In the genomic region with DNA sequence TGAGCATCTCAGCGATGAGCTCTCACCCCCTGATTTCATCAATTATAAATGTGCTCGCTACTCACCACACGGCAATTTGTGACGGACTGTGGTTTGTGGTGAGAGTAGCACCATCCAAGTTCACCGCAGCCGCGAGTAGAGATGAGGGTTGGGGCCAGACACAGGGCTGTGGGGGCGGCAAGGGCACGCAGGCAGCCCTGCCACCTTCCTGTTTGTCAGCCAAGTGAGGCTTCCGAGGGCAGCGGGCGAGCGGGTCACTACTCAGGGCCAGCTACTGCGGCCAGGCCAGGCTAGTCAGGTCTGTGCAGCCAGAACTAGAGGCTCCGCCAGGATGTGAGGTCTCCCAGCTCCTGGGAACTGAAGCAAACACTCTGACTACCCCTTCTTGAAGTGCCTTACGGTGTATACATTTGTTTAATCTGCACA, we compare ENCODE assay signal across 9 cellular contexts. TPM values are rescaled to one million over a fixed set of nuclear protein-coding genes. Genes with fewer than 3 reads are reported as not detected.
DNase-seq lines count a peak whose midpoint lies in the region; ATAC-seq, FAIRE-seq and TF ChIP-seq lines count a peak whose summit lies in the region.
"Had no signal": no experiment of that assay in that cellular context is flagged by ENCODE, and none has a peak within 500 bp of the region (broad histone marks: within the 10 kb centered on the region; RNA-seq: fewer than 3 reads in every experiment).

No MANE protein-coding gene starts in this region.

- peaks cover 9% of the 10 kb centered on the region for H3K4me1 Mint-ChIP-seq in astrocyte (ENCODE audit: low read depth, unreplicated experiment)

- H3K27me3 ChIP-seq in astrocyte (ENCODE audit: insufficient read depth, low read length) = peaks cover 15% of the 10 kb centered on the region
- H3K27me3 ChIP-seq in A673 (replicated peaks; ENCODE audit: insufficient read depth, low read depth, low read length, poor library complexity) = no peaks in the 10 kb centered on the region
- peaks cover 0 to 12% (median 0%) of the 10 kb centered on the region in 4 donors for H3K27me3 ChIP-seq in esophagus muscularis mucosa
- no peaks in the 10 kb centered on the region for H3K27me3 ChIP-seq in right atrium auricular region

- H3K36me3 ChIP-seq in astrocyte (ENCODE audit: insufficient read depth, low read length) = no peaks in the 10 kb centered on the region
- H3K36me3 ChIP-seq in A673 (ENCODE audit: insufficient read depth, low read length, poor library complexity, severe bottlenecking) = no peaks in the 10 kb centered on the region
- no peaks in the 10 kb centered on the region for H3K36me3 ChIP-seq in esophagus muscularis mucosa
- H3K36me3 ChIP-seq in right atrium auricular region = no peaks in the 10 kb centered on the region

- H3K4me1 ChIP-seq in astrocyte (ENCODE audit: insufficient read depth, low read length) (peaks cover 18% of the 10 kb centered on the region), A673 (ENCODE audit: insufficient read depth, low read length, poor library complexity, severe bottlenecking) (no peaks in the 10 kb centered on the region), esophagus muscularis mucosa (peaks cover 5 to 7% (median 7%) of the 10 kb centered on the region in 4 donors), right atrium auricular region (peaks cover 0 to 8% of the 10 kb centered on the region in 2 donors)

- H3K27ac ChIP-seq in astrocyte (ENCODE audit: low read depth, low read length) (no peak overlapping the region), A673 (ENCODE audit: low read depth, low read length, poor library complexity, severe bottlenecking) (no peak overlapping the region), esophagus muscularis mucosa (replicated peaks in 1 of 4) (no peak overlapping the region), right atrium auricular region (no peak overlapping the region)

- no peak overlapping the region for H3K4me3 Mint-ChIP-seq in astrocyte (ENCODE audit: unreplicated experiment)

- ATAC-seq in GM18861 (IDR thresholded peaks at IDR 0.05; ENCODE audit: unreplicated experiment) = peak; percentile 60

- H3K9me3 ChIP-seq in astrocyte (ENCODE audit: insufficient read depth, low read depth, low read length) (peaks cover 6% of the 10 kb centered on the region), A673 (ENCODE audit: low read depth, low read length, poor library complexity, severe bottlenecking) (no peaks in the 10 kb centered on the region), esophagus muscularis mucosa (no peaks in the 10 kb centered on the region), right atrium auricular region (no peaks in the 10 kb centered on the region)

- H4K20me1 ChIP-seq in astrocyte (ENCODE audit: insufficient read depth, low read length) = no peaks in the 10 kb centered on the region

- DNase-seq in NB4 (ENCODE audit: low read depth) (peak; percentile 87), astrocyte (ENCODE audit: low read depth) (peak; percentile 93), A673 (ENCODE audit: low spot score) (no peak), esophagus muscularis mucosa (ENCODE audit: extremely low spot score) (no peak), frontal cortex (ENCODE audit: low spot score in 2 of 2) (no peak), right atrium auricular region (ENCODE audit: low spot score) (no peak)
- peak; percentile 38 to 47 for DNase-seq in stimulated activated CD4-positive, alpha-beta T cell treated with anti-CD3 and anti-CD28 coated beads, Interleukin-4, amount 100 ng/mL, for 48 hours (ENCODE audit: low read depth in 2 of 2)

- POLR2A ChIA-PET in A673 (lab: Charles Lee; ENCODE audit: low non-redundant PET) = no interaction called here

- CTCF ChIA-PET in A673 (lab: Charles Lee) = no interaction called here

- H3K4me2 ChIP-seq in astrocyte (ENCODE audit: low read length) = peak overlapping the region; percentile 49

- H3K4me3 ChIP-seq in NB4 (ENCODE audit: low read depth, low read length) (no peak overlapping the region), astrocyte (ENCODE audit: insufficient read depth, low read depth, low read length) (no peak overlapping the region), A673 (ENCODE audit: low read depth, low read length, poor library complexity, severe bottlenecking) (no peak overlapping the region), esophagus muscularis mucosa (no peak overlapping the region), right atrium auricular region (no peak overlapping the region)

- FAIRE-seq in astrocyte (lab: Jason Lieb, UNC) (no peak), frontal cortex (lab: Jason Lieb, UNC) (no peak)

- no peaks in the 10 kb centered on the region for H3K79me2 ChIP-seq in astrocyte (ENCODE audit: insufficient read depth, low read length)

- no peak overlapping the region for H2AFZ ChIP-seq in astrocyte (ENCODE audit: low read depth, low read length)

- H3K9me3 Mint-ChIP-seq in astrocyte (ENCODE audit: unreplicated experiment) = peaks cover 11% of the 10 kb centered on the region

- H3K9ac ChIP-seq in astrocyte (ENCODE audit: low read length) = peak overlapping the region; percentile 4

- WGBS in esophagus muscularis mucosa = 50% methylated on average over 10 of the region's 16 CpGs

- intact Hi-C loops in A673 (cut with micrococcal nuclease; ENCODE audit: unreplicated experiment) (no loop called here), esophagus muscularis mucosa (cut with DNase I) (no loop called here)

- no peak for TF ChIP-seq POLR2A in NB4 (IDR thresholded peaks at IDR 0.05; ENCODE audit: extremely low read depth, insufficient read length)
- TF ChIP-seq POLR2A in esophagus muscularis mucosa (IDR thresholded peaks at IDR 0.05; ENCODE audit: low read depth) = no peak

- no TSS peak for BruUV-seq in A673 (replicated peaks; lab: Mats Ljungman, UMichigan)

- peaks cover 36% of the 10 kb centered on the region for H3K27me3 Mint-ChIP-seq in astrocyte (ENCODE audit: low read depth, unreplicated experiment)

- H3K27ac Mint-ChIP-seq in astrocyte (ENCODE audit: unreplicated experiment) = no peak overlapping the region

- peaks cover 5% of the 10 kb centered on the region for H3K36me3 Mint-ChIP-seq in astrocyte (ENCODE audit: low read depth, unreplicated experiment)

- TF ChIP-seq CTCF in NB4 (IDR thresholded peaks at IDR 0.05; ENCODE audit: low read depth, low read length) = no peak
- TF ChIP-seq CTCF in astrocyte (IDR thresholded peaks at IDR 0.05; ENCODE audit: insufficient read depth, low read depth, low read length) = no peak
- no peak for TF ChIP-seq CTCF in A673 (conservative IDR thresholded peaks at IDR 0.05; ENCODE audit: low read depth, low read length)
- TF ChIP-seq CTCF in esophagus muscularis mucosa (IDR thresholded peaks at IDR 0.05) = no peak
- no peak for TF ChIP-seq CTCF in right atrium auricular region (IDR thresholded peaks at IDR 0.05)

- TF ChIP-seq EP300 in esophagus muscularis mucosa (IDR thresholded peaks at IDR 0.05) = no peak

RNA-seq across cellular contexts. Expression of gene MEOX1, which starts 39.6 kb away (rescaled TPM):
- total RNA-seq in astrocyte = not detected in 2 replicates
- 0.82 and 1.1 TPM in 2 replicates for total RNA-seq in A673 (2021)
- total RNA-seq in esophagus muscularis mucosa = 10 to 100 TPM in 3 of 4 donors, 1 to 10 TPM in 1; 6.6 to 16.1 (median 12.9) TPM
- 0.41 TPM for total RNA-seq in frontal cortex
- total RNA-seq in right atrium auricular region = 10 to 100 TPM in 1 of 2 donors, 1 to 10 TPM in 1; 3.9 to 13.8 TPM

RNA-seq across cellular contexts. Expression of gene SOST, which starts 57.3 kb away (rescaled TPM):
- total RNA-seq in astrocyte = not detected in 2 replicates
- total RNA-seq in A673 (2021) = not detected in 2 replicates
- not detected for total RNA-seq in esophagus muscularis mucosa
- total RNA-seq in frontal cortex = not detected
- total RNA-seq in right atrium auricular region = not detected
- total RNA-seq: glomerular endothelial cell had no signal

Comparison
In these comparisons a context has a peak if more than half of its experiments do, and no peak if none do; other contexts are left out.
1. DNase-seq: peak in NB4 (single experiment), astrocyte (single experiment) and stimulated activated CD4-positive, alpha-beta T cell treated with anti-CD3 and anti-CD28 coated beads, Interleukin-4, amount 100 ng/mL, for 48 hours (2 of 2); none in A673 (single experiment), esophagus muscularis mucosa (single experiment), frontal cortex (0 of 2) and right atrium auricular region (single experiment).